In the genomic region with DNA sequence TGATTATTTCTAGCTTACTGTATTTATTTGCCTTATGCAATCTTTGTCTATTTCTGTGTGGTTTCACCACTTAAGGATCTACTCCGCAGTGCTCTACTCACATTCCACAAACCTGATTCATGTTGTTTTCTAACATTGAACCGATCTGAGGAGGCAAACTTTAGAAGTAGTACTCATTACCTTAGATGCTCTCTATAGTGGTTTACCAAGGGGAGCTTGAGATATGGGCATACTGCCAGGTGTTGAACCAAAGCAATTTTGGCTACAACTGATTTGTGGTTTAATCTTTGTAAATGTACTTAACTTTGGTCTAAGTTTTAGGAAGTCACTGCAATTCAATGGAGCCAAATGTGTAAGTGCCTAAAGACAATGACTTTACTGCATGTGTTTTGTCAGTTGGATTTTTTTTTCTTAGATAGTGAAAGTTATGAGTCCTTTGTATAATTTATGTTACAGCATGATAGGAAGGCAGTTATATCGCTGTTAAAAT, we compare ENCODE assay signal across 12 cellular contexts.
DNase-seq lines count a peak whose midpoint lies in the region; ATAC-seq and TF ChIP-seq lines count a peak whose summit lies in the region.
"Had no signal": no experiment of that assay in that cellular context is flagged by ENCODE, and none has a peak within 500 bp of the region (broad histone marks: within the 10 kb centered on the region; RNA-seq: fewer than 3 reads in every experiment).

No MANE protein-coding gene starts in this region.

- no peaks in the 10 kb centered on the region for H3K9me3 ChIP-seq in RWPE2 (ENCODE audit: severe bottlenecking)

- H3K36me3 ChIP-seq in RWPE2 (ENCODE audit: low read depth) = no peaks in the 10 kb centered on the region; the same call in 1 of the 2 replicates

- H3K4me1 ChIP-seq in RWPE2 (ENCODE audit: insufficient read depth, poor library complexity, severe bottlenecking) = peaks cover 56% of the 10 kb centered on the region

- TF ChIP-seq CTCF in RWPE2 (IDR thresholded peaks at IDR 0.05; ENCODE audit: poor library complexity, severe bottlenecking) = no peak

- ATAC-seq in RWPE2 (ENCODE audit: low read depth) (peak; percentile 97), GM21717 (IDR thresholded peaks at IDR 0.05; ENCODE audit: unreplicated experiment) (no peak)
- ATAC-seq: GM23338; stimulated activated naive B cell treated with anti-CD40 and anti-IgM and Interleukin-4, amounts not matched to agents 10 μg/mL and 1 μg/mL and 100 μg/mL, for 72 hours had no signal

- DNase-seq in AG08396 (ENCODE audit: low spot score) = peak; percentile 48
- DNase-seq in HPDE6-E6E7 (ENCODE audit: extremely low spot score) = peak; percentile 39
- no peak for DNase-seq in RWPE2 (ENCODE audit: low spot score)
- peak; percentile 94 for DNase-seq in glomerular visceral epithelial cell (ENCODE audit: extremely low spot score)
- no peak for DNase-seq in GOT3 (lab: John Stamatoyannopoulos, UW)
- DNase-seq in HUDEP-2 (lab: John Stamatoyannopoulos, UW; ENCODE audit: unreplicated experiment in 76 of 76) = no peak
- no peak for DNase-seq in NCI-H2029 treated with DMSO at 0.1 percent for 48 hours (lab: John Stamatoyannopoulos, UW)
- DNase-seq: NCI-H146; stimulated activated naive B cell treated with anti-CD40 and anti-IgM and Interleukin-4, amounts not matched to agents 10 μg/mL and 1 μg/mL and 100 μg/mL, for 72 hours had no signal

- H3K4me3 ChIP-seq in RWPE2 (ENCODE audit: severe bottlenecking) = no peak overlapping the region
- H3K4me3 ChIP-seq: GM23338 had no signal

- no peaks in the 10 kb centered on the region for H3K27me3 ChIP-seq in RWPE2 (ENCODE audit: insufficient read depth, poor library complexity, severe bottlenecking)

- H3K27ac ChIP-seq in RWPE2 (ENCODE audit: poor library complexity, severe bottlenecking) = peak overlapping the region; percentile 81
- H3K27ac ChIP-seq: parathyroid adenoma had no signal

Comparison
In these comparisons a context has a peak if more than half of its experiments do, and no peak if none do; other contexts are left out.
1. DNase-seq: peak in AG08396 (single experiment), HPDE6-E6E7 (single experiment) and glomerular visceral epithelial cell (single experiment); none in RWPE2 (single experiment), GOT3 (single experiment), HUDEP-2 (0 of 76) and NCI-H2029 treated with DMSO at 0.1 percent for 48 hours (single experiment).